ENCODE assay signal across 21 cellular contexts in the genomic region with DNA sequence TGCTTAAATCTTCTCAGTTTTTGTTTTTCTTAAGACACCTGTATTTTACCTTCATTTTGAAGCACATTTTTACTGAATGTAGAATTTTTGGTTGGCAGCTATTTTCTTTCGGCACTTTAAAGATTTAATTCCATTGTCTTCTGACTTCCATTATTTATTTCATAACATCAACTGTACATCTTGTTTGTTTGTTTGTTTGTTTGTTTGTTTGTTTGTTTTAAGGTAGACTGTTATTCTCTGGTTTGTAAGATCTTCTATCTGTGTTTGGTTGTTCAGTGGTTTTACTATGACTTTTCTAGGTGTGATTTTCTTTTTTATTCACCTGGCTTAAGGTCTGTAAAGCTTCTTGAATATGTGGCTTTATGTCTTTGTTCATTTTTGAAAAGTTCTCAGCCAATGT.
DNase-seq lines count a peak whose midpoint lies in the region; ATAC-seq, FAIRE-seq and TF ChIP-seq lines count a peak whose summit lies in the region.
"Had no signal": no experiment of that assay in that cellular context is flagged by ENCODE, and none has a peak within 500 bp of the region (broad histone marks: within the 10 kb centered on the region; RNA-seq: fewer than 3 reads in every experiment).

No MANE protein-coding gene starts in this region.

- in situ Hi-C loops in ACHN (cut with HindIII; ENCODE audit: low pct_ligation_motif_present, low pct_unique_long_range_greater_than_20kb, low sequenced_read_pairs) = no loop called here

- H3K27me3 Mint-ChIP-seq in endothelial cell (ENCODE audit: unreplicated experiment) = no peaks in the 10 kb centered on the region
- H3K27me3 Mint-ChIP-seq: CD4-positive, CD25-positive, alpha-beta regulatory T cell; CD8-positive, alpha-beta memory T cell; IgD-negative memory B cell had no signal

- DNase-seq in ACHN (peak; percentile 15), GM18507 (ENCODE audit: extremely low spot score, insufficient read length, low read depth) (no peak), adipocyte (ENCODE audit: low read depth) (no peak), endothelial cell (ENCODE audit: low spot score) (no peak), T1000 (lab: John Stamatoyannopoulos, UW) (no peak)
- DNase-seq: BE2C; C1 segment of cervical spinal cord; CD4-positive, CD25-positive, alpha-beta regulatory T cell; CD8-positive, alpha-beta memory T cell; COR-L47; DMS 273 treated with DMSO at 0.1 percent for 48 hours; DMS53; DND-41; EL; KG1 had no signal

- H3K36me3 ChIP-seq in adipocyte (ENCODE audit: control insufficient read depth, insufficient read depth, low read length, severe bottlenecking) = peaks cover 5% of the 10 kb centered on the region

- FAIRE-seq in GM18507 (lab: Jason Lieb, UNC) = peak; percentile 33
- FAIRE-seq: GM12892, HTR-8/SVneo had no signal

- no peaks in the 10 kb centered on the region for H3K27me3 ChIP-seq in adipocyte (replicated peaks; ENCODE audit: control insufficient read depth, insufficient read depth, low read length)
- H3K27me3 ChIP-seq: BE2C had no signal

- H3K27ac Mint-ChIP-seq in endothelial cell (ENCODE audit: unreplicated experiment) = no peak overlapping the region
- H3K27ac Mint-ChIP-seq: CD4-positive, CD25-positive, alpha-beta regulatory T cell; IgD-negative memory B cell had no signal

- TF ChIP-seq CTCF in endothelial cell (IDR thresholded peaks at IDR 0.05; ENCODE audit: unreplicated experiment) = no peak

- no peaks in the 10 kb centered on the region for H3K4me1 Mint-ChIP-seq in endothelial cell (ENCODE audit: unreplicated experiment)
- H3K4me1 Mint-ChIP-seq: CD8-positive, alpha-beta memory T cell; IgD-negative memory B cell had no signal

- H3K9ac ChIP-seq in adipocyte (ENCODE audit: low read length) = no peak overlapping the region

- H3K9me3 Mint-ChIP-seq in endothelial cell (ENCODE audit: unreplicated experiment) = peaks cover 11% of the 10 kb centered on the region

- peaks cover 4% of the 10 kb centered on the region for H3K4me1 ChIP-seq in adipocyte (ENCODE audit: control insufficient read depth, insufficient read depth, low read length)
- H3K4me1 ChIP-seq: BE2C, HAP-1 had no signal

- H3K36me3 Mint-ChIP-seq in endothelial cell (ENCODE audit: low read depth, unreplicated experiment) = peaks cover 25% of the 10 kb centered on the region

- H3K4me3 Mint-ChIP-seq in endothelial cell (ENCODE audit: unreplicated experiment) = peak overlapping the region; percentile 66
- H3K4me3 Mint-ChIP-seq: CD4-positive, CD25-positive, alpha-beta regulatory T cell; CD8-positive, alpha-beta memory T cell; IgD-negative memory B cell had no signal

- peak overlapping the region; percentile 40 for H3K4me3 ChIP-seq in adipocyte (ENCODE audit: low read length)
- H3K4me3 ChIP-seq: HAP-1 had no signal

- peaks cover 18% of the 10 kb centered on the region for H3K9me3 ChIP-seq in adipocyte (ENCODE audit: control insufficient read depth, low read length)
- H3K9me3 ChIP-seq: BE2C had no signal

- ATAC-seq in activated CD4-positive, CD25-positive, alpha-beta regulatory T cell treated with anti-CD3 and anti-CD28 coated beads, Interleukin-2, amount 50 U/mL, for 24 hours = no peak
- no peak for ATAC-seq in HG03175 (IDR thresholded peaks at IDR 0.05; ENCODE audit: unreplicated experiment)
